17 cellular contexts compared by ENCODE assay signal in genomic region chr12:102475355-102475754, GRCh38. TPM values are rescaled to one million over a fixed set of nuclear protein-coding genes. Genes with fewer than 3 reads are reported as not detected.
"Had no signal": no experiment of that assay in that cellular context is flagged by ENCODE, and none has a peak within 500 bp of the region (broad histone marks: within the 10 kb centered on the region; RNA-seq: fewer than 3 reads in every experiment).

No MANE protein-coding gene starts in this region.

- H3K4me3 Mint-ChIP-seq: nephron progenitor cell had no signal

- H2AFZ ChIP-seq: hepatocyte had no signal

- H3K9me3 ChIP-seq: ascending aorta had no signal

- H3K9me3 Mint-ChIP-seq: nephron progenitor cell had no signal

- H3K27ac Mint-ChIP-seq: nephron progenitor cell had no signal

- FAIRE-seq: endometrium, keratinocyte, small intestine, TTC549 had no signal

- H3K4me2 ChIP-seq: hepatocyte had no signal

- H3K27ac ChIP-seq: ascending aorta, cardiac muscle cell, hepatocyte had no signal

- H3K36me3 ChIP-seq: ascending aorta, cardiac muscle cell had no signal

- H3K27me3 ChIP-seq: ascending aorta, cardiac muscle cell, hepatocyte had no signal

- H3K4me3 ChIP-seq: ascending aorta, cardiac muscle cell, hepatocyte had no signal

- DNase-seq: activated CD4-positive, alpha-beta T cell treated with anti-CD3 and anti-CD28 coated beads, Interleukin-2, amount 50 U/mL, for 1 hour; activated CD4-positive, CD25-positive, alpha-beta regulatory T cell; activated naive CD4-positive, alpha-beta T cell; nephron progenitor cell; occipital lobe; right cardiac atrium; small intestine; stimulated activated CD4-positive, alpha-beta T cell treated with anti-CD3 and anti-CD28 coated beads, Interleukin-4, amount 100 ng/mL, for 24 hours; stimulated activated CD8-positive, alpha-beta memory T cell treated with anti-CD3 and anti-CD28 coated beads, Interleukin-4, amount 100 ng/mL, for 48 hours; stimulated activated naive CD4-positive, alpha-beta T cell treated with Interleukin-2 at 50 U/mL for 16 hours; T-helper 2 cell had no signal

RNA-seq across cellular contexts. Expression of gene IGF1, which starts 5.0 kb away (rescaled TPM):
- total RNA-seq: cardiac muscle cell had no signal
- polyA plus RNA-seq: cardiac muscle cell, keratinocyte had no signal
